Comparison of ENCODE assay signal across 1 cellular context in the genomic region with DNA sequence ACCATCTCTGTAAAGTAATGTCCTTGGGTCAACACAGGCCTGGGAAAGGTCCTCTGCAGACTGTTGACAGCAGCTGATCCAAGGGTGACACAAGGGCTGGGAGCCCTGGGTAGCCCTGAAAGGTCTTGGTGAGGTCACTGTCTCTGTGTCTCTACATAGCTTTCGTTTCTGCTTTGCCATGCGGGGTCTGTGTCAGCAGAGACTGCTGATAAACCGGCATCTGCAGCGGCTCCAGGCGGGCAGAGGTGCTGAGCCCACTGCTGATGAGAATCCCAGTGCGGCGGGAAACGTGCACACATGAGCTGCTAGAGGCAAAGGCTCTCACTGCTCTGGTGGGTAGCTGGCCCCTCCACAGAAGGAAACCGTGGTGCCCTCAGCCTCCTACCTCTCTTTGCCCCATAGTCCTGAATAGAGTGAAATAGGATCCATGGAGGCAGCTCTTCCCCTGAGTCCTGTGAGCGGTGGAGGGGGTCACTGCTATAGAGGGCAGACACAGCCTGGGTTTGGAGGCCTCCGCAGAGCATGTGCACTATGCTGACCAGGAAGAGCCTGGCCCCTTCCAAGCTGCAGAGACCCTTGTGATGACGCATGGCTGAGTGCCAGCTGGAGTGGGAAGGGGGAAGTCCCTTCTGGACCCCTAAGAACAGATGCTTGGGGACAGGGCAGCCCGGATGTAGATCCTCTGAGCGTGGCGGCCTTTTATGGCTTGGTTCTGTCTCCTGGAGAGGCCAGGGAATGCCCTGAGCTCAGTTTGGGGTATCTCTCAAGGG.
TF ChIP-seq lines count a peak whose summit lies in the region.

No MANE protein-coding gene starts in this region.

TF ChIP-seq in HepG2, 621 proteins besides CTCF, POLR2A, EP300 and RAD21 (continues in another document):
- no peak for TF ChIP-seq EED (CRISPR knock-in tag; IDR thresholded peaks at IDR 0.05)
- peak; percentile 76 for TF ChIP-seq RARA (CRISPR knock-in tag; IDR thresholded peaks at IDR 0.05)
- no peak for TF ChIP-seq KLF11 (CRISPR knock-in tag; IDR thresholded peaks at IDR 0.05)
- TF ChIP-seq PAX8 (CRISPR knock-in tag; IDR thresholded peaks at IDR 0.05; ENCODE audit: borderline replicate concordance): no peak
- no peak for TF ChIP-seq FOXA1 (IDR thresholded peaks at IDR 0.05)
- TF ChIP-seq FOXA1 (CRISPR knock-in tag; IDR thresholded peaks at IDR 0.05): peak; percentile 54
- no peak for TF ChIP-seq BRD4 (CRISPR knock-in tag; IDR thresholded peaks at IDR 0.05)
- TF ChIP-seq BCL6 (CRISPR knock-in tag; IDR thresholded peaks at IDR 0.05): 0 out of 2 replicates have a peak, but pooled peaks have one; percentile 11
- TF ChIP-seq RFX3 (CRISPR knock-in tag; IDR thresholded peaks at IDR 0.05): no peak
- no peak for TF ChIP-seq SP5 (CRISPR knock-in tag; IDR thresholded peaks at IDR 0.05; ENCODE audit: borderline replicate concordance, low read depth)
- TF ChIP-seq, protein P1, sequence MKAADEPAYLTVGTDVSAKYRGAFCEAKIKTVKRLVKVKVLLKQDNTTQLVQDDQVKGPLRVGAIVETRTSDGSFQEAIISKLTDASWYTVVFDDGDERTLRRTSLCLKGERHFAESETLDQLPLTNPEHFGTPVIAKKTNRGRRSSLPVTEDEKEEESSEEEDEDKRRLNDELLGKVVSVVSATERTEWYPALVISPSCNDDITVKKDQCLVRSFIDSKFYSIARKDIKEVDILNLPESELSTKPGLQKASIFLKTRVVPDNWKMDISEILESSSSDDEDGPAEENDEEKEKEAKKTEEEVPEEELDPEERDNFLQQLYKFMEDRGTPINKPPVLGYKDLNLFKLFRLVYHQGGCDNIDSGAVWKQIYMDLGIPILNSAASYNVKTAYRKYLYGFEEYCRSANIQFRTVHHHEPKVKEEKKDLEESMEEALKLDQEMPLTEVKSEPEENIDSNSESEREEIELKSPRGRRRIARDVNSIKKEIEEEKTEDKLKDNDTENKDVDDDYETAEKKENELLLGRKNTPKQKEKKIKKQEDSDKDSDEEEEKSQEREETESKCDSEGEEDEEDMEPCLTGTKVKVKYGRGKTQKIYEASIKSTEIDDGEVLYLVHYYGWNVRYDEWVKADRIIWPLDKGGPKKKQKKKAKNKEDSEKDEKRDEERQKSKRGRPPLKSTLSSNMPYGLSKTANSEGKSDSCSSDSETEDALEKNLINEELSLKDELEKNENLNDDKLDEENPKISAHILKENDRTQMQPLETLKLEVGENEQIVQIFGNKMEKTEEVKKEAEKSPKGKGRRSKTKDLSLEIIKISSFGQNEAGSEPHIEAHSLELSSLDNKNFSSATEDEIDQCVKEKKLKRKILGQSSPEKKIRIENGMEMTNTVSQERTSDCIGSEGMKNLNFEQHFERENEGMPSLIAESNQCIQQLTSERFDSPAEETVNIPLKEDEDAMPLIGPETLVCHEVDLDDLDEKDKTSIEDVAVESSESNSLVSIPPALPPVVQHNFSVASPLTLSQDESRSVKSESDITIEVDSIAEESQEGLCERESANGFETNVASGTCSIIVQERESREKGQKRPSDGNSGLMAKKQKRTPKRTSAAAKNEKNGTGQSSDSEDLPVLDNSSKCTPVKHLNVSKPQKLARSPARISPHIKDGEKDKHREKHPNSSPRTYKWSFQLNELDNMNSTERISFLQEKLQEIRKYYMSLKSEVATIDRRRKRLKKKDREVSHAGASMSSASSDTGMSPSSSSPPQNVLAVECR (CRISPR knock-in tag; IDR thresholded peaks at IDR 0.05; ENCODE audit: borderline replicate concordance): 0 out of 2 replicates have a peak, but pooled peaks have one; percentile 10
- TF ChIP-seq ZNF282 (IDR thresholded peaks at IDR 0.05; ENCODE audit: partially characterized antibody): no peak
- TF ChIP-seq, protein P2, sequence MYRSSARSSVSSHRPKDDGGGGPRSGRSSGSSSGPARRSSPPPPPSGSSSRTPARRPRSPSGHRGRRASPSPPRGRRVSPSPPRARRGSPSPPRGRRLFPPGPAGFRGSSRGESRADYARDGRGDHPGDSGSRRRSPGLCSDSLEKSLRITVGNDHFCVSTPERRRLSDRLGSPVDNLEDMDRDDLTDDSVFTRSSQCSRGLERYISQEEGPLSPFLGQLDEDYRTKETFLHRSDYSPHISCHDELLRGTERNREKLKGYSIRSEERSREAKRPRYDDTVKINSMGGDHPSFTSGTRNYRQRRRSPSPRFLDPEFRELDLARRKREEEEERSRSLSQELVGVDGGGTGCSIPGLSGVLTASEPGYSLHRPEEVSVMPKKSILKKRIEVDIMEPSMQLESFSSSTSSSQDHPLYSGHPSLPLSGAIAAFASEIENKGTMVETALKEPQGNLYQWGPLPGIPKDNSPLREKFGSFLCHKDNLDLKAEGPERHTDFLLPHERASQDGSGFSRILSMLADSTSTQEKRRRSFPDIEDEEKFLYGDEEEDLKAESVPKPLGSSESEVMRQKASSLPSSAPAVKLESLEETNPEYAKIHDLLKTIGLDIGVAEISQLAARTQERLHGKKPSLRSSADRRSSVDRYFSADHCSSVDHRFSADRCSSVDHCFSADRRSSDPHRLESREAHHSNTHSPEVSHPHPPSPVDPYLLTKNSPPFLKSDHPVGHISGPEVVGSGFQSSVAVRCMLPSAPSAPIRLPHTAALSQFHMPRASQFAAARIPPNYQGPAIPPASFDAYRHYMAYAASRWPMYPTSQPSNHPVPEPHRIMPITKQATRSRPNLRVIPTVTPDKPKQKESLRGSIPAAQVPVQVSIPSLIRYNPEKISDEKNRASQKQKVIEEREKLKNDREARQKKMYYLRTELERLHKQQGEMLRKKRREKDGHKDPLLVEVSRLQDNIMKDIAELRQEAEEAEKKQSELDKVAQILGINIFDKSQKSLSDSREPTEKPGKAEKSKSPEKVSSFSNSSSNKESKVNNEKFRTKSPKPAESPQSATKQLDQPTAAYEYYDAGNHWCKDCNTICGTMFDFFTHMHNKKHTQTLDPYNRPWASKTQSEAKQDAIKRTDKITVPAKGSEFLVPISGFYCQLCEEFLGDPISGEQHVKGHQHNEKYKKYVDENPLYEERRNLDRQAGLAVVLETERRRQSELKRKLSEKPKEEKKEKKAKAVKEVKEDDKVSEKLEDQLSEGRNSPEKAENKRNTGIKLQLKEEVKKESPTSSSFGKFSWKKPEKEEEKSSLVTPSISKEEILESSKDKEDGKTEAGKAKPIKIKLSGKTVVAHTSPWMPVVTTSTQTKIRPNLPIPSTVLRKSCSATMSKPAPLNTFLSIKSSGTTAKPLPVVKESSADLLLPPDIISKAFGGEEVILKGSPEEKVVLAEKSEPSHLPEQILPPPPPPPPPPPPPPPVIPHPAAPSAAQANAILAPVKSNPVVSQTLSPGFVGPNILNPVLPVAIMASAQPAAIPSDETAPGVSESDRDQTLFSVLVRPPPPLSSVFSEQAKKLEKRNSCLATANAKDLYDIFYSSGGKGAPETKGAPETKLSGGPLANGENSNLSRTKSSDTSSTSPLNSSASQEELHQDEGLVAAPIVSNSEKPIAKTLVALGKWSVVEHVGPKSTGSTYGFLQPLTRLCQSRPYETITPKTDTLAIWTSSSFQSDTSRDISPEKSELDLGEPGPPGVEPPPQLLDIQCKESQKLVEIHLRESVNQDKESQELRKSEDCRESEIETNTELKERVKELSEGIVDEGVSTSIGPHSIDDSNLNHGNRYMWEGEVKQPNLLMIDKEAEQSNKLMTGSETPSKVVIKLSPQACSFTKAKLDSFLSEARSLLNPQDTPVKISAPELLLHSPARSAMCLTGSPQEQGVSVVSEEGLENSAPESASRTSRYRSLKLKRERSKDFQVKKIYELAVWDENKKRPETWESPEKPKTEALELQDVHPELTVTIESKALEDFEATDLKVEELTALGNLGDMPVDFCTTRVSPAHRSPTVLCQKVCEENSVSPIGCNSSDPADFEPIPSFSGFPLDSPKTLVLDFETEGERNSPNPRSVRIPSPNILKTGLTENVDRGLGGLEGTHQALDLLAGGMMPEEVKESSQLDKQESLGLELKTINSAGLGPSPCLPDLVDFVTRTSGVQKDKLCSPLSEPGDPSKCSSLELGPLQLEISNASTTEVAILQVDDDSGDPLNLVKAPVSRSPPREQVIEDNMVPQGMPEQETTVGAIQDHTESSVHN (CRISPR knock-in tag; IDR thresholded peaks at IDR 0.05): no peak
- no peak for TF ChIP-seq MLLT10 (CRISPR knock-in tag; IDR thresholded peaks at IDR 0.05)
- no peak for TF ChIP-seq KMT2B (CRISPR knock-in tag; IDR thresholded peaks at IDR 0.05)
- no peak for TF ChIP-seq ZFP36L2 (CRISPR knock-in tag; IDR thresholded peaks at IDR 0.05)
- TF ChIP-seq, protein P3, sequence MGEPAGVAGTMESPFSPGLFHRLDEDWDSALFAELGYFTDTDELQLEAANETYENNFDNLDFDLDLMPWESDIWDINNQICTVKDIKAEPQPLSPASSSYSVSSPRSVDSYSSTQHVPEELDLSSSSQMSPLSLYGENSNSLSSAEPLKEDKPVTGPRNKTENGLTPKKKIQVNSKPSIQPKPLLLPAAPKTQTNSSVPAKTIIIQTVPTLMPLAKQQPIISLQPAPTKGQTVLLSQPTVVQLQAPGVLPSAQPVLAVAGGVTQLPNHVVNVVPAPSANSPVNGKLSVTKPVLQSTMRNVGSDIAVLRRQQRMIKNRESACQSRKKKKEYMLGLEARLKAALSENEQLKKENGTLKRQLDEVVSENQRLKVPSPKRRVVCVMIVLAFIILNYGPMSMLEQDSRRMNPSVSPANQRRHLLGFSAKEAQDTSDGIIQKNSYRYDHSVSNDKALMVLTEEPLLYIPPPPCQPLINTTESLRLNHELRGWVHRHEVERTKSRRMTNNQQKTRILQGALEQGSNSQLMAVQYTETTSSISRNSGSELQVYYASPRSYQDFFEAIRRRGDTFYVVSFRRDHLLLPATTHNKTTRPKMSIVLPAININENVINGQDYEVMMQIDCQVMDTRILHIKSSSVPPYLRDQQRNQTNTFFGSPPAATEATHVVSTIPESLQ (CRISPR knock-in tag; conservative IDR thresholded peaks at IDR 0.05): no peak
- TF ChIP-seq ESRRA (CRISPR knock-in tag; IDR thresholded peaks at IDR 0.05; ENCODE audit: low read depth): 0 out of 2 replicates have a peak, but pooled peaks have one; percentile 27
- TF ChIP-seq FOXJ3 (CRISPR knock-in tag; IDR thresholded peaks at IDR 0.05; ENCODE audit: borderline replicate concordance): no peak
- TF ChIP-seq ZNF331 (CRISPR knock-in tag; IDR thresholded peaks at IDR 0.05): no peak
- TF ChIP-seq MXI1 (IDR thresholded peaks at IDR 0.05; ENCODE audit: borderline replicate concordance, low read depth, low read length): no peak
- TF ChIP-seq GABPB1 (CRISPR knock-in tag; IDR thresholded peaks at IDR 0.05): no peak
- no peak for TF ChIP-seq BHLHE40 (IDR thresholded peaks at IDR 0.05; ENCODE audit: low read length)
- no peak for TF ChIP-seq AGO1 (IDR thresholded peaks at IDR 0.05; ENCODE audit: low read depth, low read length, poor library complexity, severe bottlenecking)
- TF ChIP-seq, protein P4, sequence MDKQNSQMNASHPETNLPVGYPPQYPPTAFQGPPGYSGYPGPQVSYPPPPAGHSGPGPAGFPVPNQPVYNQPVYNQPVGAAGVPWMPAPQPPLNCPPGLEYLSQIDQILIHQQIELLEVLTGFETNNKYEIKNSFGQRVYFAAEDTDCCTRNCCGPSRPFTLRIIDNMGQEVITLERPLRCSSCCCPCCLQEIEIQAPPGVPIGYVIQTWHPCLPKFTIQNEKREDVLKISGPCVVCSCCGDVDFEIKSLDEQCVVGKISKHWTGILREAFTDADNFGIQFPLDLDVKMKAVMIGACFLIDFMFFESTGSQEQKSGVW (CRISPR knock-in tag; IDR thresholded peaks at IDR 0.05; ENCODE audit: borderline replicate concordance): no peak
- TF ChIP-seq ASH2L (IDR thresholded peaks at IDR 0.05; ENCODE audit: insufficient read length, low read depth, low read length): no peak
- TF ChIP-seq ZNF616 (CRISPR knock-in tag; IDR thresholded peaks at IDR 0.05; ENCODE audit: low read depth): no peak
- TF ChIP-seq MEF2D (CRISPR knock-in tag; IDR thresholded peaks at IDR 0.05): no peak
- no peak for TF ChIP-seq MIXL1 (CRISPR knock-in tag; IDR thresholded peaks at IDR 0.05)
- TF ChIP-seq NRL (CRISPR knock-in tag; IDR thresholded peaks at IDR 0.05; ENCODE audit: borderline replicate concordance): no peak
- TF ChIP-seq RCOR2 (CRISPR knock-in tag; IDR thresholded peaks at IDR 0.05): no peak
- no peak for TF ChIP-seq KDM4B (CRISPR knock-in tag; IDR thresholded peaks at IDR 0.05)
- no peak for TF ChIP-seq MAFK (conservative IDR thresholded peaks at IDR 0.05 in 1 of 2, IDR thresholded peaks at IDR 0.05 in 1 of 2; ENCODE audit: low read length in 2 of 2)
- TF ChIP-seq, protein P5, sequence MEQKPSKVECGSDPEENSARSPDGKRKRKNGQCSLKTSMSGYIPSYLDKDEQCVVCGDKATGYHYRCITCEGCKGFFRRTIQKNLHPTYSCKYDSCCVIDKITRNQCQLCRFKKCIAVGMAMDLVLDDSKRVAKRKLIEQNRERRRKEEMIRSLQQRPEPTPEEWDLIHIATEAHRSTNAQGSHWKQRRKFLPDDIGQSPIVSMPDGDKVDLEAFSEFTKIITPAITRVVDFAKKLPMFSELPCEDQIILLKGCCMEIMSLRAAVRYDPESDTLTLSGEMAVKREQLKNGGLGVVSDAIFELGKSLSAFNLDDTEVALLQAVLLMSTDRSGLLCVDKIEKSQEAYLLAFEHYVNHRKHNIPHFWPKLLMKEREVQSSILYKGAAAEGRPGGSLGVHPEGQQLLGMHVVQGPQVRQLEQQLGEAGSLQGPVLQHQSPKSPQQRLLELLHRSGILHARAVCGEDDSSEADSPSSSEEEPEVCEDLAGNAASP (CRISPR knock-in tag; IDR thresholded peaks at IDR 0.05; ENCODE audit: borderline replicate concordance): peak; percentile 18; the same call in 1 of the 2 replicates
- no peak for TF ChIP-seq POGZ (CRISPR knock-in tag; IDR thresholded peaks at IDR 0.05)
- no peak for TF ChIP-seq NAIF1 (CRISPR knock-in tag; IDR thresholded peaks at IDR 0.05; ENCODE audit: borderline replicate concordance)
- no peak for TF ChIP-seq ZNF644 (CRISPR knock-in tag; IDR thresholded peaks at IDR 0.05; ENCODE audit: low read depth)
- peak; percentile 53 for TF ChIP-seq ZFX (CRISPR knock-in tag; IDR thresholded peaks at IDR 0.05; ENCODE audit: low read depth)
- TF ChIP-seq ELF3 (CRISPR knock-in tag; IDR thresholded peaks at IDR 0.05): no peak
- TF ChIP-seq PPARG (CRISPR knock-in tag; conservative IDR thresholded peaks at IDR 0.05): 0 out of 2 replicates have a peak, but pooled peaks have one; percentile 26
- no peak for TF ChIP-seq SRSF4 (IDR thresholded peaks at IDR 0.05; ENCODE audit: low read depth, low read length, poor library complexity, severe bottlenecking)
- no peak for TF ChIP-seq LCORL (IDR thresholded peaks at IDR 0.05)
- TF ChIP-seq LCORL (CRISPR knock-in tag; IDR thresholded peaks at IDR 0.05): no peak
- TF ChIP-seq, protein P6, sequence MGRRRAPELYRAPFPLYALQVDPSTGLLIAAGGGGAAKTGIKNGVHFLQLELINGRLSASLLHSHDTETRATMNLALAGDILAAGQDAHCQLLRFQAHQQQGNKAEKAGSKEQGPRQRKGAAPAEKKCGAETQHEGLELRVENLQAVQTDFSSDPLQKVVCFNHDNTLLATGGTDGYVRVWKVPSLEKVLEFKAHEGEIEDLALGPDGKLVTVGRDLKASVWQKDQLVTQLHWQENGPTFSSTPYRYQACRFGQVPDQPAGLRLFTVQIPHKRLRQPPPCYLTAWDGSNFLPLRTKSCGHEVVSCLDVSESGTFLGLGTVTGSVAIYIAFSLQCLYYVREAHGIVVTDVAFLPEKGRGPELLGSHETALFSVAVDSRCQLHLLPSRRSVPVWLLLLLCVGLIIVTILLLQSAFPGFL (CRISPR knock-in tag; IDR thresholded peaks at IDR 0.05): no peak
- TF ChIP-seq RXRA (CRISPR knock-in tag; IDR thresholded peaks at IDR 0.05): peak; percentile 58; the same call in 1 of the 2 replicates
- TF ChIP-seq POLR2AphosphoS2 (IDR thresholded peaks at IDR 0.05; ENCODE audit: low read depth, low read length): no peak
- TF ChIP-seq, protein P7, sequence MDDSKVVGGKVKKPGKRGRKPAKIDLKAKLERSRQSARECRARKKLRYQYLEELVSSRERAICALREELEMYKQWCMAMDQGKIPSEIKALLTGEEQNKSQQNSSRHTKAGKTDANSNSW (CRISPR knock-in tag; IDR thresholded peaks at IDR 0.05; ENCODE audit: borderline replicate concordance): no peak
- TF ChIP-seq SAP130 (CRISPR knock-in tag; IDR thresholded peaks at IDR 0.05; ENCODE audit: low read depth): peak; percentile 40; the same call in 1 of the 2 replicates
- TF ChIP-seq FLYWCH1 (CRISPR knock-in tag; IDR thresholded peaks at IDR 0.05): no peak
